24 cellular contexts compared by ENCODE assay signal in genomic region chr4:655735-656151, GRCh38. TPM values are rescaled to one million over a fixed set of nuclear protein-coding genes. Genes with fewer than 3 reads are reported as not detected.
"Had no signal": no experiment of that assay in that cellular context is flagged by ENCODE, and none has a peak within 500 bp of the region (broad histone marks: within the 10 kb centered on the region; RNA-seq: fewer than 3 reads in every experiment).

No MANE protein-coding gene starts in this region.

- H3K4me1 Mint-ChIP-seq: activated CD4-positive, alpha-beta T cell treated with anti-CD3 and anti-CD28 coated beads for 36 hours; activated CD8-positive, alpha-beta memory T cell treated with anti-CD3 and anti-CD28 coated beads, Interleukin-2, amount 10 ng/mL, durations not matched to agents 7 days and 5 days; activated naive CD4-positive, alpha-beta T cell treated with anti-CD3 and anti-CD28 coated beads, Interleukin-2, amount 10 ng/mL, durations not matched to agents 7 days and 5 days; T-helper 17 cell had no signal

- H3K36me3 ChIP-seq: prostate gland, tibial artery, vagina had no signal

- DNase-seq: activated CD4-positive, alpha-beta memory T cell treated with anti-CD3 and anti-CD28 coated beads for 36 hours; activated CD4-positive, alpha-beta T cell treated with anti-CD3 and anti-CD28 coated beads for 36 hours; activated CD8-positive, alpha-beta memory T cell treated with anti-CD3 and anti-CD28 coated beads, Interleukin-2, amount 10 ng/mL, durations not matched to agents 7 days and 5 days; activated naive CD4-positive, alpha-beta T cell treated with anti-CD3 and anti-CD28 coated beads, Interleukin-2, amount 10 ng/mL, durations not matched to agents 7 days and 5 days; activated T-cell treated with anti-CD3 and anti-CD28 coated beads, Interleukin-2, amount 50 U/mL, for 1 hour; body of pancreas; central memory CD4-positive, alpha-beta T cell; cortex of kidney; effector CD8-positive, alpha-beta T cell; foreskin melanocyte; immature natural killer cell; left cardiac atrium; naive B cell; occipital lobe; T-helper 17 cell; tibial artery; WERI-Rb-1 had no signal

- H3K4me2 ChIP-seq: smooth muscle cell had no signal

- H3K27ac Mint-ChIP-seq: activated CD4-positive, alpha-beta memory T cell treated with anti-CD3 and anti-CD28 coated beads for 36 hours; activated CD4-positive, alpha-beta T cell treated with anti-CD3 and anti-CD28 coated beads for 36 hours; activated CD8-positive, alpha-beta memory T cell treated with anti-CD3 and anti-CD28 coated beads, Interleukin-2, amount 10 ng/mL, durations not matched to agents 7 days and 5 days; activated naive CD4-positive, alpha-beta T cell treated with anti-CD3 and anti-CD28 coated beads, Interleukin-2, amount 10 ng/mL, durations not matched to agents 7 days and 5 days; activated T-helper 2 cell treated with anti-CD3 and anti-CD28 coated beads, Interferon-gamma antibody, Interleukin-2, Interleukin-4, amounts not matched to agents 10 μg/mL and 5 μg/mL and 100 μg/mL, durations not matched to agents 14 hours and 24 hours and 36 hours; immature natural killer cell; naive B cell; T-helper 17 cell had no signal

- H3K27ac ChIP-seq: body of pancreas, epithelial cell of prostate, prostate gland, tibial artery, vagina, WERI-Rb-1 had no signal

- H3K27me3 ChIP-seq: body of pancreas had no signal

- ATAC-seq: activated CD4-positive, alpha-beta T cell treated with anti-CD3 and anti-CD28 coated beads for 36 hours; activated CD8-positive, alpha-beta memory T cell treated with anti-CD3 and anti-CD28 coated beads, Interleukin-2, amount 10 ng/mL, durations not matched to agents 7 days and 5 days; body of pancreas; left cardiac atrium; right cardiac atrium; T-helper 17 cell had no signal

- H3K4me3 Mint-ChIP-seq: activated CD4-positive, alpha-beta memory T cell treated with anti-CD3 and anti-CD28 coated beads for 36 hours; activated CD4-positive, alpha-beta T cell treated with anti-CD3 and anti-CD28 coated beads for 36 hours; activated CD8-positive, alpha-beta memory T cell treated with anti-CD3 and anti-CD28 coated beads, Interleukin-2, amount 10 ng/mL, durations not matched to agents 7 days and 5 days; activated naive CD4-positive, alpha-beta T cell treated with anti-CD3 and anti-CD28 coated beads, Interleukin-2, amount 10 ng/mL, durations not matched to agents 7 days and 5 days; immature natural killer cell; naive B cell had no signal

- H3K4me1 ChIP-seq: body of pancreas, prostate gland had no signal

- H3K4me3 ChIP-seq: body of pancreas, prostate gland, smooth muscle cell, tibial artery, vagina had no signal

- H3K9me3 Mint-ChIP-seq: activated CD4-positive, alpha-beta memory T cell treated with anti-CD3 and anti-CD28 coated beads for 36 hours; activated T-helper 2 cell treated with anti-CD3 and anti-CD28 coated beads, Interferon-gamma antibody, Interleukin-2, Interleukin-4, amounts not matched to agents 10 μg/mL and 5 μg/mL and 100 μg/mL, durations not matched to agents 14 hours and 24 hours and 36 hours; immature natural killer cell had no signal

- H3K27me3 Mint-ChIP-seq: T-helper 17 cell had no signal

- H3K9me3 ChIP-seq: body of pancreas, prostate gland, tibial artery, vagina had no signal

RNA-seq across cellular contexts. Expression of gene PDE6B, which starts 30.4 kb away (rescaled TPM):
- polyA plus RNA-seq: fibroblast of lung had no signal
